29 cellular contexts compared by ENCODE assay signal in genomic region chr7:135248546-135248945, GRCh38. TPM values are rescaled to one million over a fixed set of nuclear protein-coding genes. Genes with fewer than 3 reads are reported as not detected.
"Had no signal": no experiment of that assay in that cellular context is flagged by ENCODE, and none has a peak within 500 bp of the region (broad histone marks: within the 10 kb centered on the region; RNA-seq: fewer than 3 reads in every experiment).

No MANE protein-coding gene starts in this region.

- H3K27ac ChIP-seq: body of pancreas, epithelial cell of prostate, esophagus squamous epithelium, gastrocnemius medialis, neutrophil, ovary, prostate gland, testis, transverse colon had no signal

- DNase-seq: activated CD4-positive, alpha-beta memory T cell treated with anti-CD3 and anti-CD28 coated beads, Interleukin-2, amount 10 ng/mL, durations not matched to agents 7 days and 5 days; activated CD4-positive, alpha-beta T cell treated with anti-CD3 and anti-CD28 coated beads, Interleukin-2, amount 10 ng/mL, durations not matched to agents 24 days and 14 days; activated CD4-positive, CD25-positive, alpha-beta regulatory T cell treated with anti-CD3 and anti-CD28 coated beads, Interleukin-2, amount 50 U/mL, for 72 hours; activated naive CD4-positive, alpha-beta T cell treated with Interleukin-2 at 50 U/mL for 16 hours; activated T-cell treated with anti-CD3 and anti-CD28 coated beads, Interleukin-2, amount 50 U/mL, for 48 hours; aorta; body of pancreas; dermis blood vessel endothelial cell; effector CD8-positive, alpha-beta T cell; esophagus squamous epithelium; gastrocnemius medialis; glutamatergic neuron; left colon; naive B cell; nephron progenitor cell; ovary; retina; stimulated activated naive CD8-positive, alpha-beta T cell treated with anti-CD3 and anti-CD28 coated beads, Interleukin-15, Interleukin-2, amounts not matched to agents 100 U/mL and 50 U/mL, for 24 hours; SW 1271; T-helper 9 cell; testis; transverse colon had no signal

- H3K27me3 ChIP-seq: body of pancreas, esophagus squamous epithelium, gastrocnemius medialis, neutrophil, ovary, testis, transverse colon had no signal

- H3K9me3 ChIP-seq: body of pancreas, esophagus squamous epithelium, gastrocnemius medialis, neutrophil, ovary, prostate gland, testis, transverse colon had no signal

- ATAC-seq: body of pancreas; gastrocnemius medialis; left colon; stimulated activated naive CD8-positive, alpha-beta T cell treated with anti-CD3 and anti-CD28 coated beads, Interleukin-15, Interleukin-2, amounts not matched to agents 100 U/mL and 50 U/mL, for 24 hours had no signal

- H3K4me1 ChIP-seq: body of pancreas, prostate gland had no signal

- H3K36me3 ChIP-seq: esophagus squamous epithelium, gastrocnemius medialis, neutrophil, ovary, prostate gland, transverse colon had no signal

- H3K4me3 ChIP-seq: body of pancreas, esophagus squamous epithelium, gastrocnemius medialis, ovary, prostate gland, transverse colon had no signal

RNA-seq across cellular contexts. Expression of gene STRA8, which starts 14.9 kb away (rescaled TPM):
- total RNA-seq: activated CD4-positive, alpha-beta memory T cell treated with anti-CD3 and anti-CD28 coated beads, Interleukin-2, amount 10 ng/mL, durations not matched to agents 7 days and 5 days; activated CD4-positive, alpha-beta T cell treated with anti-CD3 and anti-CD28 coated beads, Interleukin-2, amount 10 ng/mL, durations not matched to agents 24 days and 14 days; activated T-helper 2 cell treated with anti-CD3 and anti-CD28 coated beads, Interferon-gamma antibody, Interleukin-2, Interleukin-4, amounts not matched to agents 10 μg/mL and 5 μg/mL and 100 μg/mL, durations not matched to agents 14 hours and 24 hours and 36 hours; aorta; body of pancreas; dermis blood vessel endothelial cell; esophagus squamous epithelium; gastrocnemius medialis; left colon; mesothelial cell of epicardium; ovary; prostate gland; transverse colon had no signal
- polyA plus RNA-seq: adipose tissue, aorta, keratinocyte, ovary had no signal
